1 cellular context compared by ENCODE assay signal in genomic region chr2:24828641-24829040, GRCh38.
TF ChIP-seq lines count a peak whose summit lies in the region.

No MANE protein-coding gene starts in this region.

TF ChIP-seq in SK-N-SH, 30 proteins besides CTCF, POLR2A, EP300 and RAD21 (continued from another document):
- TF ChIP-seq PBX3 (IDR thresholded peaks at IDR 0.05), result no peak
- no peak for TF ChIP-seq USF1 (IDR thresholded peaks at IDR 0.05; ENCODE audit: borderline replicate concordance, low read depth)
- no peak for TF ChIP-seq SIN3A (IDR thresholded peaks at IDR 0.05; ENCODE audit: borderline replicate concordance, low read depth, low read length)
